In genomic region chr10:131899695-131900349, GRCh38 we compare ENCODE assay signal across 8 cellular contexts. TPM values are rescaled to one million over a fixed set of nuclear protein-coding genes. Genes with fewer than 3 reads are reported as not detected.
DNase-seq lines count a peak whose midpoint lies in the region; ATAC-seq and TF ChIP-seq lines count a peak whose summit lies in the region.

No MANE protein-coding gene starts in this region.

- CTCF ChIA-PET in OCI-LY7 (lab: Charles Lee; ENCODE audit: unreplicated experiment), result no interaction called here

- no peaks in the 10 kb centered on the region for H3F3A ChIP-seq in neural progenitor cell (ENCODE audit: low read depth)

- H3K27me3 ChIP-seq in endodermal cell (ENCODE audit: control insufficient read depth, insufficient read depth, low read length, poor library complexity, severe bottlenecking) (peaks cover 26% of the 10 kb centered on the region), neural progenitor cell (peaks cover 21% of the 10 kb centered on the region)

- peak overlapping the region; percentile 96 for H3K27ac Mint-ChIP-seq in endodermal cell
- no peak overlapping the region for H3K27ac Mint-ChIP-seq in neural progenitor cell

- intact Hi-C loops in OCI-LY7 (cut with micrococcal nuclease; ENCODE audit: unreplicated experiment), result loop anchor here (1.0 to 10.0 kb wide), 3 partner anchors 81 to 432 kb away; partner anchors contain the start of genes BNIP3 and LRRC27

- H3K4me1 ChIP-seq in OCI-LY7 (ENCODE audit: insufficient read depth, low read length, poor library complexity, severe bottlenecking) (peaks cover 36% of the 10 kb centered on the region), endodermal cell (ENCODE audit: control insufficient read depth, insufficient read depth, low read length) (no peaks in the 10 kb centered on the region), neural progenitor cell (peaks cover 6% of the 10 kb centered on the region)

- H2AFZ ChIP-seq in OCI-LY7 (ENCODE audit: low read length), result peak overlapping the region; percentile 88
- H2AFZ ChIP-seq in neural progenitor cell (replicated peaks), result peak overlapping the region; percentile 98

- POLR2A ChIA-PET in OCI-LY7 (lab: Charles Lee), result interaction anchor here (0.6 to 1.4 kb wide), 4 partner anchors 12 to 355 kb away, joined by 3 to 5 read pairs (median 3); no protein-coding TSS in a partner anchor

- ATAC-seq in GM19467 (IDR thresholded peaks at IDR 0.05; ENCODE audit: unreplicated experiment) (no peak), HG02623 (IDR thresholded peaks at IDR 0.05; ENCODE audit: unreplicated experiment) (no peak)

- H3K79me2 ChIP-seq in OCI-LY7 (ENCODE audit: insufficient read depth, low read depth, low read length) (peaks cover 34% of the 10 kb centered on the region), neural progenitor cell (ENCODE audit: low read depth) (peaks cover 38% of the 10 kb centered on the region)

- H3K9ac ChIP-seq in endodermal cell (ENCODE audit: extremely low read depth, low read length, poor library complexity, severe bottlenecking), result peak overlapping the region; percentile 24
- no peak overlapping the region for H3K9ac ChIP-seq in neural progenitor cell

- H3K27me3 Mint-ChIP-seq in endodermal cell (ENCODE audit: insufficient read depth) (peaks cover 21% of the 10 kb centered on the region), neural progenitor cell (ENCODE audit: insufficient read depth, low read depth) (peaks cover 18% of the 10 kb centered on the region)

- H3K9me3 ChIP-seq in OCI-LY7 (ENCODE audit: low read length) (no peaks in the 10 kb centered on the region), endodermal cell (ENCODE audit: control insufficient read depth, low read length) (no peaks in the 10 kb centered on the region), neural progenitor cell (ENCODE audit: low read depth) (no peaks in the 10 kb centered on the region)

- H3K4me1 Mint-ChIP-seq in endodermal cell, result peaks cover 14% of the 10 kb centered on the region
- H3K4me1 Mint-ChIP-seq in neural progenitor cell, result peaks cover 19% of the 10 kb centered on the region

- H3K4me2 ChIP-seq in OCI-LY7 (ENCODE audit: low read length) (peak overlapping the region; percentile 79), neural progenitor cell (peak overlapping the region; percentile 82)

- H3K4me3 Mint-ChIP-seq in endodermal cell (peak overlapping the region; percentile 82), neural progenitor cell (peak overlapping the region; percentile 90)

- H4K20me1 ChIP-seq in OCI-LY7 (ENCODE audit: insufficient read depth, low read length) (peaks cover 13% of the 10 kb centered on the region), neural progenitor cell (ENCODE audit: low read depth) (peaks cover 34% of the 10 kb centered on the region)

- peak; percentile 47 for TF ChIP-seq CTCF in OCI-LY7 (conservative IDR thresholded peaks at IDR 0.05; ENCODE audit: low read length)
- peak; percentile 63 for TF ChIP-seq CTCF in endodermal cell (conservative IDR thresholded peaks at IDR 0.05)
- TF ChIP-seq CTCF in neural progenitor cell (IDR thresholded peaks at IDR 0.05), result peak; percentile 32

- BruUV-seq in OCI-LY7 (replicated peaks; lab: Mats Ljungman, UMichigan), result no TSS peak

- H3K9me3 Mint-ChIP-seq in endodermal cell (no peaks in the 10 kb centered on the region), neural progenitor cell (no peaks in the 10 kb centered on the region)

- H3K36me3 ChIP-seq in OCI-LY7 (ENCODE audit: insufficient read depth, low read length) (peaks cover 6% of the 10 kb centered on the region; the same call in 1 of the 2 replicates), endodermal cell (ENCODE audit: control insufficient read depth, insufficient read depth, low read length) (peaks cover 6% of the 10 kb centered on the region), neural progenitor cell (no peaks in the 10 kb centered on the region)

- H3K36me3 Mint-ChIP-seq in endodermal cell (ENCODE audit: low read depth) (peaks cover 4% of the 10 kb centered on the region), neural progenitor cell (peaks cover 7% of the 10 kb centered on the region)

- DNase-seq in NCI-H2171 treated with DMSO at 0.1 percent for 48 hours (lab: John Stamatoyannopoulos, UW) (peak; percentile 45), NCI-H2171 (lab: John Stamatoyannopoulos, UW) (no peak), OCI-LY7 (ENCODE audit: low spot score) (peak; percentile 36), endodermal cell (peak; percentile 61), neural progenitor cell (ENCODE audit: low spot score) (peak; percentile 38), NK-92 (lab: John Stamatoyannopoulos, UW; ENCODE audit: unreplicated experiment) (no peak)

- H3K27ac ChIP-seq in OCI-LY7 (ENCODE audit: low read depth, low read length, poor library complexity, severe bottlenecking), result no peak overlapping the region
- H3K27ac ChIP-seq in endodermal cell (ENCODE audit: low read depth, low read length), result no peak overlapping the region
- no peak overlapping the region for H3K27ac ChIP-seq in neural progenitor cell

- WGBS in endodermal cell (ENCODE audit: insufficient coverage in 1 of 2, insufficient read length in 1 of 2), 2 experiments, result 46 to 51% methylated on average over 18 to 24 of the region's 24 CpGs

- H3K4me3 ChIP-seq in OCI-LY7 (ENCODE audit: low read depth, low read length, poor library complexity, severe bottlenecking) (peak overlapping the region; percentile 93), endodermal cell (ENCODE audit: low read length) (peak overlapping the region; percentile 71), neural progenitor cell (peak overlapping the region; percentile 98)

- no peaks in the 10 kb centered on the region for H3K9me2 ChIP-seq in OCI-LY7 (ENCODE audit: insufficient read depth, low read length)

RNA-seq across cellular contexts. Expression of gene PPP2R2D, which starts 1.0 kb away (rescaled TPM):
- 36.2 and 38.5 TPM in 2 replicates for total RNA-seq in OCI-LY7 (2014; rRNA removed; shearing (Covaris generic))
- total RNA-seq in OCI-LY7 (2022), result 37.4 and 40.1 TPM in 2 replicates
- 10 to 100 TPM; 35.5 to 37.5 TPM for total RNA-seq in endodermal cell
- polyA plus RNA-seq in endodermal cell (2013, experiment 1 of 2), result 36.0 TPM
- polyA plus RNA-seq in endodermal cell (2013, experiment 2 of 2), result 35.4 TPM
- 28.1 and 31.2 TPM in 2 replicates for total RNA-seq in neural progenitor cell (ENCODE audit: low replicate concordance)

Comparison
In these comparisons a context has a peak if more than half of its experiments do, and no peak if none do; other contexts are left out.
1. DNase-seq: peak in NCI-H2171 treated with DMSO at 0.1 percent for 48 hours (single experiment), OCI-LY7 (single experiment), endodermal cell (single experiment) and neural progenitor cell (single experiment); none in NCI-H2171 (single experiment) and NK-92 (single experiment).
2. Peak in every context shown above with its lines, with median percentiles within 50 percentile points of each other: H3K4me3 ChIP-seq and CTCF ChIP-seq.